21 cellular contexts compared by ENCODE assay signal in the genomic region with DNA sequence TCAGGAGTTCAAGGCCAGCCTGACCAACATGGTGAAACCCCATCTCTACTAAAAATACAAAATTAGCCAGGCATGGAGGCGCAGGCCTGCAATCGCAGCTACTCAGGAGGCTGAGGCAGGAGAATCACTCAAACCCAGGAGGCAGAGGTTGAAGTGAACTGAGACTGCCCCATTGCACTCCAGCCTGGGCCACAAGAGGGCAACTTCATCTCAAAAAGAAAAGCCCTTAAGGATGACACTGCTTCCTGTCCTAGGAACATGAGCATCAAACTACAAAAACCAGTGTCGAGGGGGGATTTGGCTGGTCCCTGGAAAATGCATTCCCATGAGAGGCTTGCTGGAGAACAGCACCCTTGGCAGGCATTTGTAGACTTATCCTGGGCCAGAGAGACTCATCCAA.
"Had no signal": no experiment of that assay in that cellular context is flagged by ENCODE, and none has a peak within 500 bp of the region (broad histone marks: within the 10 kb centered on the region; RNA-seq: fewer than 3 reads in every experiment).

No MANE protein-coding gene starts in this region.

- H3K27me3 ChIP-seq: heart left ventricle, left lung, neutrophil, ovary, right atrium auricular region, spleen, upper lobe of left lung had no signal

- DNase-seq: activated CD4-positive, alpha-beta T cell treated with anti-CD3 and anti-CD28 coated beads for 4 hours; activated CD4-positive, alpha-beta T cell treated with anti-CD3 and anti-CD28 coated beads, Interleukin-2, amount 50 U/mL, for 48 hours; activated CD4-positive, CD25-positive, alpha-beta regulatory T cell; activated naive CD4-positive, alpha-beta T cell treated with anti-CD3 and anti-CD28 coated beads, Interleukin-2, amount 50 U/mL, for 16 hours; activated naive CD8-positive, alpha-beta T cell treated with anti-CD3 and anti-CD28 coated beads, Interleukin-2, amount 50 U/mL, for 24 hours; activated T-cell treated with anti-CD3 and anti-CD28 coated beads, Interleukin-2, amount 50 U/mL, for 48 hours; cerebellar nuclear complex; cortex of kidney; heart left ventricle; left lung; mammary epithelial cell; ovary; spleen; stimulated activated CD4-positive, alpha-beta T cell treated with anti-CD3 and anti-CD28 coated beads, Interleukin-4, amount 100 ng/mL, for 1 hour; stimulated activated naive CD4-positive, alpha-beta T cell; T1000; upper lobe of left lung had no signal

- H3K4me3 ChIP-seq: heart left ventricle, left lung, ovary, prostate gland, right atrium auricular region, spleen, thoracic aorta, upper lobe of left lung had no signal

- H3K4me1 ChIP-seq: left lung, prostate gland, spleen, upper lobe of left lung had no signal

- H3K36me3 ChIP-seq: heart left ventricle, left lung, neutrophil, ovary, prostate gland, right atrium auricular region, spleen, thoracic aorta, upper lobe of left lung had no signal

- H3K27ac ChIP-seq: heart left ventricle, left lung, neutrophil, ovary, prostate gland, right atrium auricular region, spleen, thoracic aorta, upper lobe of left lung had no signal

- H3K9me3 ChIP-seq: heart left ventricle, left lung, neutrophil, ovary, prostate gland, right atrium auricular region, spleen, thoracic aorta, upper lobe of left lung had no signal
